9 cellular contexts compared by ENCODE assay signal in genomic region chr16:3004319-3004718, GRCh38. TPM values are rescaled to one million over a fixed set of nuclear protein-coding genes. Genes with fewer than 3 reads are reported as not detected.
DNase-seq lines count a peak whose midpoint lies in the region; ATAC-seq, FAIRE-seq and TF ChIP-seq lines count a peak whose summit lies in the region.
"Had no signal": no experiment of that assay in that cellular context is flagged by ENCODE, and none has a peak within 500 bp of the region (broad histone marks: within the 10 kb centered on the region; RNA-seq: fewer than 3 reads in every experiment).

No MANE protein-coding gene starts in this region.

- H3K36me3 ChIP-seq in small intestine (ENCODE audit: control insufficient read depth in 2 of 2, insufficient read depth in 2 of 2, low read length in 2 of 2) (no peaks in the 10 kb centered on the region), kidney (ENCODE audit: control insufficient read depth in 1 of 2, insufficient read depth in 2 of 2, low read length in 2 of 2) (no peaks in the 10 kb centered on the region)

- CTCF ChIA-PET in activated CD4-positive, alpha-beta T cell treated with anti-CD3 and anti-CD28 coated beads for 36 hours (lab: Charles Lee) = interaction anchor here (0.6 to 9.6 kb wide), 14 partner anchors 16 to 712 kb away, joined by 3 to 130 read pairs (median 4); partner anchors contain the start of genes HCFC1R1, KREMEN2, THOC6 and TNFRSF12A

- H3K27ac ChIP-seq in small intestine (ENCODE audit: low read depth in 1 of 2, low read length in 1 of 2) (peak overlapping the region; percentile 46 to 93), kidney (ENCODE audit: low read depth in 2 of 2, low read length in 2 of 2) (no peak overlapping the region)

- H3K4me1 Mint-ChIP-seq in activated CD4-positive, alpha-beta T cell treated with anti-CD3 and anti-CD28 coated beads for 36 hours = peaks cover 23% of the 10 kb centered on the region
- H3K4me1 Mint-ChIP-seq in activated T-helper 17 cell treated with anti-CD3 and anti-CD28 coated beads, Interleukin-2, amount 50 U/mL, for 72 hours = peaks cover 10% of the 10 kb centered on the region

- H3K9ac ChIP-seq in kidney (ENCODE audit: low read length in 2 of 2) = no peak overlapping the region

- peak; percentile 55 for DNase-seq in activated CD4-positive, alpha-beta T cell treated with anti-CD3 and anti-CD28 coated beads for 36 hours
- no peak for DNase-seq in activated CD4-positive, alpha-beta T cell treated with anti-CD3 and anti-CD28 coated beads, Interleukin-2, amount 50 U/mL, for 1 hour
- DNase-seq in small intestine (peak; percentile 18), kidney (no peak), hippocampal formation (lab: John Stamatoyannopoulos, UW) (no peak)

- H3K9me3 Mint-ChIP-seq in activated CD4-positive, alpha-beta T cell treated with anti-CD3 and anti-CD28 coated beads for 36 hours (ENCODE audit: low read depth) = no peaks in the 10 kb centered on the region
- no peaks in the 10 kb centered on the region for H3K9me3 Mint-ChIP-seq in activated T-helper 17 cell treated with anti-CD3 and anti-CD28 coated beads, Interleukin-2, amount 50 U/mL, for 72 hours
- H3K9me3 Mint-ChIP-seq: activated naive CD4-positive, alpha-beta T cell treated with anti-CD3 and anti-CD28 coated beads, Interleukin-2, amount 50 U/mL, for 24 hours had no signal

- H3K27me3 ChIP-seq in small intestine (ENCODE audit: control insufficient read depth in 2 of 2, insufficient read depth in 2 of 2, low read length in 2 of 2) = no peaks in the 10 kb centered on the region

- WGBS in small intestine, 3 donors = 1% methylated on average over 10 to 67 of the region's 67 CpGs

- no peak overlapping the region for H3K27ac Mint-ChIP-seq in activated CD4-positive, alpha-beta T cell treated with anti-CD3 and anti-CD28 coated beads for 36 hours
- no peak overlapping the region for H3K27ac Mint-ChIP-seq in activated T-helper 17 cell treated with anti-CD3 and anti-CD28 coated beads, Interleukin-2, amount 50 U/mL, for 72 hours

- FAIRE-seq in small intestine (lab: Jason Lieb, UNC) = no peak
- FAIRE-seq in kidney (lab: Jason Lieb, UNC) = no peak

- H3K4me3 Mint-ChIP-seq in activated CD4-positive, alpha-beta T cell treated with anti-CD3 and anti-CD28 coated beads for 36 hours = no peak overlapping the region
- H3K4me3 Mint-ChIP-seq in activated T-helper 17 cell treated with anti-CD3 and anti-CD28 coated beads, Interleukin-2, amount 50 U/mL, for 72 hours = peak overlapping the region; percentile 39

- H3K9me3 ChIP-seq in small intestine (ENCODE audit: control insufficient read depth, low read depth) (no peaks in the 10 kb centered on the region), kidney (ENCODE audit: control insufficient read depth in 1 of 2, low read length in 2 of 2) (no peaks in the 10 kb centered on the region)

- ATAC-seq in activated CD4-positive, alpha-beta T cell treated with anti-CD3 and anti-CD28 coated beads for 36 hours = peak; percentile 10
- ATAC-seq in HG02981 (IDR thresholded peaks at IDR 0.05; ENCODE audit: unreplicated experiment) = peak; percentile 4
- ATAC-seq in activated T-helper 17 cell treated with anti-CD3 and anti-CD28 coated beads, Interleukin-2, amount 50 U/mL, for 72 hours (replicated peaks) = peak; percentile 11
- no peak for ATAC-seq in GM19452 (IDR thresholded peaks at IDR 0.05; ENCODE audit: unreplicated experiment)

- H3K36me3 Mint-ChIP-seq in activated CD4-positive, alpha-beta T cell treated with anti-CD3 and anti-CD28 coated beads for 36 hours (ENCODE audit: low read depth) = no peaks in the 10 kb centered on the region
- no peaks in the 10 kb centered on the region for H3K36me3 Mint-ChIP-seq in activated T-helper 17 cell treated with anti-CD3 and anti-CD28 coated beads, Interleukin-2, amount 50 U/mL, for 72 hours (ENCODE audit: low read depth)
- H3K36me3 Mint-ChIP-seq: activated naive CD4-positive, alpha-beta T cell treated with anti-CD3 and anti-CD28 coated beads, Interleukin-2, amount 50 U/mL, for 24 hours had no signal

- intact Hi-C loops in activated CD4-positive, alpha-beta T cell treated with anti-CD3 and anti-CD28 coated beads for 36 hours (cut with DNase I, micrococcal nuclease) = loop anchor here (1.0 to 2.0 kb wide), 4 partner anchors 16 to 35 kb away; partner anchors contain the start of genes TNFRSF12A (in 2 of the 2) and PAQR4 (in 1 of the 2)
- intact Hi-C loops in kidney (cut with DNase I) = no loop called here

- H3K4me1 ChIP-seq in small intestine (ENCODE audit: control insufficient read depth in 2 of 2, insufficient read depth in 1 of 2, low read depth in 1 of 2, low read length in 1 of 2) = peaks cover 5 to 7% of the 10 kb centered on the region in 2 donors
- H3K4me1 ChIP-seq in kidney (ENCODE audit: control insufficient read depth in 1 of 2, insufficient read depth in 1 of 2, low read depth in 1 of 2, low read length in 2 of 2) = peaks cover 0 to 3% of the 10 kb centered on the region in 2 donors

- H3K4me3 ChIP-seq in small intestine (ENCODE audit: low read depth in 1 of 2, low read length in 2 of 2) (peak overlapping the region; percentile 55 to 91), kidney (ENCODE audit: low read length in 2 of 2) (no peak overlapping the region)

- peaks cover 6% of the 10 kb centered on the region for H3K27me3 Mint-ChIP-seq in activated CD4-positive, alpha-beta T cell treated with anti-CD3 and anti-CD28 coated beads for 36 hours
- H3K27me3 Mint-ChIP-seq in activated T-helper 17 cell treated with anti-CD3 and anti-CD28 coated beads, Interleukin-2, amount 50 U/mL, for 72 hours = peaks cover 6% of the 10 kb centered on the region

- TF ChIP-seq CTCF in kidney (IDR thresholded peaks at IDR 0.05; ENCODE audit: borderline replicate concordance, extremely low read depth, insufficient read depth) = no peak

- POLR2A ChIA-PET in activated CD4-positive, alpha-beta T cell treated with anti-CD3 and anti-CD28 coated beads for 36 hours (lab: Charles Lee) = interaction anchor here (0.7 to 1.2 kb wide), 6 partner anchors 16 to 463 kb away, joined by 3 to 5 read pairs (median 4); partner anchors contain the start of genes FLYWCH2 and TNFRSF12A

RNA-seq across cellular contexts. Expression of gene CLDN9, which starts 8.4 kb away (rescaled TPM):
- not detected for total RNA-seq in activated CD4-positive, alpha-beta T cell treated with anti-CD3 and anti-CD28 coated beads for 36 hours
- total RNA-seq in activated T-helper 17 cell treated with anti-CD3 and anti-CD28 coated beads, Interleukin-2, amount 50 U/mL, for 72 hours = under 1 TPM in 1 of 2 donors, not detected in 1; 0.15 TPM
- polyA plus RNA-seq in small intestine = 1 to 10 TPM in 1 of 3 donors, under 1 TPM in 2; 0.76 to 1.1 (median 0.89) TPM
- total RNA-seq in kidney = 0.60 TPM
- not detected for polyA plus RNA-seq in kidney (ENCODE audit: insufficient read depth, low read depth, low replicate concordance)

RNA-seq across cellular contexts. Expression of gene CLDN6, which starts 13.7 kb away (rescaled TPM):
- total RNA-seq in activated CD4-positive, alpha-beta T cell treated with anti-CD3 and anti-CD28 coated beads for 36 hours = not detected
- not detected for total RNA-seq in activated T-helper 17 cell treated with anti-CD3 and anti-CD28 coated beads, Interleukin-2, amount 50 U/mL, for 72 hours
- polyA plus RNA-seq in small intestine (under 1 TPM in 1 of 3 donors, not detected in 2; 0.04 TPM), kidney (ENCODE audit: insufficient read depth, low read depth, low replicate concordance) (not detected)
- total RNA-seq in kidney = 0.47 TPM

RNA-seq across cellular contexts. Expression of gene TNFRSF12A, which starts 15.8 kb away (rescaled TPM):
- total RNA-seq in activated CD4-positive, alpha-beta T cell treated with anti-CD3 and anti-CD28 coated beads for 36 hours = 1 to 10 TPM; 5.4 to 7.7 TPM
- total RNA-seq in activated T-helper 17 cell treated with anti-CD3 and anti-CD28 coated beads, Interleukin-2, amount 50 U/mL, for 72 hours = 10 to 100 TPM in 1 of 2 donors, 1 to 10 TPM in 1; 9.7 to 11.9 TPM
- 100 to 1,000 TPM in 2 of 3 donors, 10 to 100 TPM in 1; 43.4 to 259 (median 117) TPM for polyA plus RNA-seq in small intestine
- total RNA-seq in kidney = 114 TPM
- 87.3 TPM for polyA plus RNA-seq in kidney (ENCODE audit: insufficient read depth, low read depth, low replicate concordance)

RNA-seq across cellular contexts. Expression of gene HCFC1R1, which starts 19.4 kb away (rescaled TPM):
- 10 to 100 TPM; 30.0 to 30.7 TPM for total RNA-seq in activated CD4-positive, alpha-beta T cell treated with anti-CD3 and anti-CD28 coated beads for 36 hours
- total RNA-seq in activated T-helper 17 cell treated with anti-CD3 and anti-CD28 coated beads, Interleukin-2, amount 50 U/mL, for 72 hours = 10 to 100 TPM; 28.2 to 46.0 TPM
- polyA plus RNA-seq in small intestine = 100 to 1,000 TPM in 1 of 3 donors, 10 to 100 TPM in 2; 51.5 to 119 (median 62.1) TPM
- 61.3 TPM for total RNA-seq in kidney
- 332 TPM for polyA plus RNA-seq in kidney (ENCODE audit: insufficient read depth, low read depth, low replicate concordance)

RNA-seq across cellular contexts. Expression of gene THOC6, which starts 19.5 kb away (rescaled TPM):
- 10 to 100 TPM; 46.9 to 50.2 TPM for total RNA-seq in activated CD4-positive, alpha-beta T cell treated with anti-CD3 and anti-CD28 coated beads for 36 hours
- total RNA-seq in activated T-helper 17 cell treated with anti-CD3 and anti-CD28 coated beads, Interleukin-2, amount 50 U/mL, for 72 hours = 10 to 100 TPM; 49.8 to 68.1 TPM
- polyA plus RNA-seq in small intestine (10 to 100 TPM; 35.9 to 51.4 (median 44.1) TPM), kidney (ENCODE audit: insufficient read depth, low read depth, low replicate concordance) (21.2 TPM)
- 26.1 TPM for total RNA-seq in kidney

Comparison
In these comparisons a context has a peak if more than half of its experiments do, and no peak if none do; other contexts are left out.
1. DNase-seq: peak in activated CD4-positive, alpha-beta T cell treated with anti-CD3 and anti-CD28 coated beads for 36 hours (single experiment) and small intestine (single experiment); none in activated CD4-positive, alpha-beta T cell treated with anti-CD3 and anti-CD28 coated beads, Interleukin-2, amount 50 U/mL, for 1 hour (single experiment), kidney (single experiment) and hippocampal formation (0 of 2).
2. H3K27ac ChIP-seq: peak in small intestine (2 of 2); none in kidney (0 of 2).
3. H3K4me3 ChIP-seq: peak in small intestine (2 of 2); none in kidney (0 of 2).